ENCODE assay signal across 8 cellular contexts in genomic region chr6:6724319-6725119, GRCh38.
DNase-seq lines count a peak whose midpoint lies in the region; ATAC-seq and TF ChIP-seq lines count a peak whose summit lies in the region.

No MANE protein-coding gene starts in this region.

- no peak overlapping the region for H2BK15ac ChIP-seq in mesendoderm (replicated peaks; ENCODE audit: low read depth)

- H3K36me3 ChIP-seq in BJ (ENCODE audit: control insufficient read depth, insufficient read depth, low read length) (no peaks in the 10 kb centered on the region), endodermal cell (ENCODE audit: control insufficient read depth, insufficient read depth, low read length) (no peaks in the 10 kb centered on the region), mesendoderm (ENCODE audit: control insufficient read depth, insufficient read depth, low read length) (no peaks in the 10 kb centered on the region)

- H3K4me3 ChIP-seq in BJ (ENCODE audit: low read depth, low read length) (peak overlapping the region; percentile 34), endodermal cell (ENCODE audit: low read length) (no peak overlapping the region), mesendoderm (ENCODE audit: low read length) (no peak overlapping the region)

- no peak overlapping the region for H3K23ac ChIP-seq in mesendoderm (ENCODE audit: low read length)

- peaks cover 35% of the 10 kb centered on the region for H3K27me3 Mint-ChIP-seq in activated CD8-positive, alpha-beta memory T cell treated with anti-CD3 and anti-CD28 coated beads, Interleukin-2, amount 10 ng/mL, durations not matched to agents 7 days and 5 days
- H3K27me3 Mint-ChIP-seq in endodermal cell (ENCODE audit: insufficient read depth) = peaks cover 25% of the 10 kb centered on the region

- no peak overlapping the region for H2AK5ac ChIP-seq in mesendoderm (ENCODE audit: low read length)

- H3K56ac ChIP-seq in mesendoderm (ENCODE audit: low read length) = peak overlapping the region; percentile 81

- H2BK120ac ChIP-seq in mesendoderm (ENCODE audit: low read depth, low read length) = peak overlapping the region; percentile 17

- POLR2A ChIA-PET in BJ (lab: Charles Lee) = interaction anchor here (0.6 to 0.9 kb wide), 2 partner anchors 12 to 525 kb away, joined by 4 to 9 read pairs; no protein-coding TSS in a partner anchor

- no peak overlapping the region for H4K8ac ChIP-seq in mesendoderm (ENCODE audit: low read depth, low read length)

- H3K27me3 ChIP-seq in BJ (ENCODE audit: control insufficient read depth, insufficient read depth, low read length) (no peaks in the 10 kb centered on the region), endodermal cell (ENCODE audit: control insufficient read depth, insufficient read depth, low read length, poor library complexity, severe bottlenecking) (no peaks in the 10 kb centered on the region), mesendoderm (ENCODE audit: insufficient read depth, low read length, poor library complexity) (no peaks in the 10 kb centered on the region)

- peak overlapping the region; percentile 16 for H3K4me2 ChIP-seq in mesendoderm (ENCODE audit: low read length)

- peak overlapping the region; percentile 75 for H3K18ac ChIP-seq in mesendoderm (ENCODE audit: low read length)

- H2BK5ac ChIP-seq in mesendoderm (ENCODE audit: low read length) = no peak overlapping the region

- no peak overlapping the region for H3K4me3 Mint-ChIP-seq in activated CD8-positive, alpha-beta memory T cell treated with anti-CD3 and anti-CD28 coated beads, Interleukin-2, amount 10 ng/mL, durations not matched to agents 7 days and 5 days
- peak overlapping the region; percentile 29 for H3K4me3 Mint-ChIP-seq in endodermal cell

- no peaks in the 10 kb centered on the region for H3K79me1 ChIP-seq in mesendoderm (ENCODE audit: low read length)

- H3K9ac ChIP-seq in endodermal cell (ENCODE audit: extremely low read depth, low read length, poor library complexity, severe bottlenecking) (no peak overlapping the region), mesendoderm (ENCODE audit: low read length) (peak overlapping the region; percentile 59)

- peak overlapping the region; percentile 84 for H4K5ac ChIP-seq in mesendoderm (ENCODE audit: low read length)

- H3K79me2 ChIP-seq in mesendoderm (ENCODE audit: control insufficient read depth, insufficient read depth, low read length) = no peaks in the 10 kb centered on the region

- no peak overlapping the region for H3K27ac Mint-ChIP-seq in activated CD8-positive, alpha-beta memory T cell treated with anti-CD3 and anti-CD28 coated beads, Interleukin-2, amount 10 ng/mL, durations not matched to agents 7 days and 5 days
- H3K27ac Mint-ChIP-seq in endodermal cell = no peak overlapping the region

- CTCF ChIA-PET in BJ (lab: Yijun Ruan, JAX) = interaction anchor here (0.6 to 6.1 kb wide), 30 partner anchors 10 to 581 kb away, joined by 3 to 53 read pairs (median 4); no protein-coding TSS in a partner anchor
- CTCF ChIA-PET in activated CD8-positive, alpha-beta memory T cell treated with anti-CD3 and anti-CD28 coated beads, Interleukin-2, amount 10 ng/mL, durations not matched to agents 7 days and 5 days (lab: Charles Lee) = interaction anchor here (0.7 to 1.6 kb wide), 9 partner anchors 10 to 667 kb away, joined by 3 to 4 read pairs (median 3); no protein-coding TSS in a partner anchor

- H3K4me1 Mint-ChIP-seq in activated CD8-positive, alpha-beta memory T cell treated with anti-CD3 and anti-CD28 coated beads, Interleukin-2, amount 10 ng/mL, durations not matched to agents 7 days and 5 days = peaks cover 6% of the 10 kb centered on the region
- H3K4me1 Mint-ChIP-seq in endodermal cell = peaks cover 38% of the 10 kb centered on the region

- H3K4me1 ChIP-seq in endodermal cell (ENCODE audit: control insufficient read depth, insufficient read depth, low read length) = peaks cover 21% of the 10 kb centered on the region
- peaks cover 22% of the 10 kb centered on the region for H3K4me1 ChIP-seq in mesendoderm (ENCODE audit: control insufficient read depth, low read depth, low read length)

- 17 to 20% methylated on average over 22 to 33 of the region's 33 CpGs for WGBS in endodermal cell (ENCODE audit: insufficient coverage in 1 of 2, insufficient read length in 1 of 2), 2 experiments
- WGBS in mesendoderm (ENCODE audit: extremely low coverage, insufficient coverage, low lambda C conversion rate) = no CpG with 5 or more reads among the region's 33 CpGs

- H3K27ac ChIP-seq in endodermal cell (ENCODE audit: low read depth, low read length) (no peak overlapping the region), mesendoderm (ENCODE audit: low read depth, low read length) (peak overlapping the region; percentile 0)

- DNase-seq in BJ (ENCODE audit: low read depth) (no peak), H4 (ENCODE audit: low spot score) (peak; percentile 59), NCI-H82 (lab: John Stamatoyannopoulos, UW) (peak; percentile 84), endodermal cell (peak; percentile 92), mesendoderm (peak; percentile 89)
- DNase-seq in activated CD8-positive, alpha-beta memory T cell treated with anti-CD3 and anti-CD28 coated beads, Interleukin-2, amount 10 ng/mL, durations not matched to agents 7 days and 5 days = peak; percentile 60
- DNase-seq in stimulated activated CD8-positive, alpha-beta memory T cell treated with anti-CD3 and anti-CD28 coated beads, Interleukin-4, amount 100 ng/mL, for 24 hours (ENCODE audit: low read depth) = peak; percentile 32
- DNase-seq in NK-92 treated with Interleukin-12 subunit alpha and Interleukin-12 subunit beta, amount 100 ng/mL, for 24 hours (lab: John Stamatoyannopoulos, UW) = no peak

- no peaks in the 10 kb centered on the region for H3K9me3 Mint-ChIP-seq in activated CD8-positive, alpha-beta memory T cell treated with anti-CD3 and anti-CD28 coated beads, Interleukin-2, amount 10 ng/mL, durations not matched to agents 7 days and 5 days (ENCODE audit: low read depth)
- no peaks in the 10 kb centered on the region for H3K9me3 Mint-ChIP-seq in endodermal cell

- H3K9me3 ChIP-seq in endodermal cell (ENCODE audit: control insufficient read depth, low read length) = no peaks in the 10 kb centered on the region

- H3K4ac ChIP-seq in mesendoderm (ENCODE audit: low read depth, low read length) = peak overlapping the region; percentile 29

- TF ChIP-seq CTCF in BJ (IDR thresholded peaks at IDR 0.05; ENCODE audit: insufficient read depth, low read depth, low read length) (peak; percentile 64), endodermal cell (conservative IDR thresholded peaks at IDR 0.05) (peak; percentile 82)

- ATAC-seq in activated CD8-positive, alpha-beta memory T cell treated with anti-CD3 and anti-CD28 coated beads, Interleukin-2, amount 10 ng/mL, durations not matched to agents 7 days and 5 days = peak; percentile 74

- H3K36me3 Mint-ChIP-seq in activated CD8-positive, alpha-beta memory T cell treated with anti-CD3 and anti-CD28 coated beads, Interleukin-2, amount 10 ng/mL, durations not matched to agents 7 days and 5 days = no peaks in the 10 kb centered on the region
- no peaks in the 10 kb centered on the region for H3K36me3 Mint-ChIP-seq in endodermal cell (ENCODE audit: low read depth)

Comparison
In these comparisons a context has a peak if more than half of its experiments do, and no peak if none do; other contexts are left out.
1. DNase-seq: peak in H4 (single experiment), NCI-H82 (single experiment), activated CD8-positive, alpha-beta memory T cell treated with anti-CD3 and anti-CD28 coated beads, Interleukin-2, amount 10 ng/mL, durations not matched to agents 7 days and 5 days (single experiment), endodermal cell (single experiment), mesendoderm (single experiment) and stimulated activated CD8-positive, alpha-beta memory T cell treated with anti-CD3 and anti-CD28 coated beads, Interleukin-4, amount 100 ng/mL, for 24 hours (single experiment); none in BJ (single experiment) and NK-92 treated with Interleukin-12 subunit alpha and Interleukin-12 subunit beta, amount 100 ng/mL, for 24 hours (single experiment).